13 cellular contexts compared by ENCODE assay signal in the genomic region with DNA sequence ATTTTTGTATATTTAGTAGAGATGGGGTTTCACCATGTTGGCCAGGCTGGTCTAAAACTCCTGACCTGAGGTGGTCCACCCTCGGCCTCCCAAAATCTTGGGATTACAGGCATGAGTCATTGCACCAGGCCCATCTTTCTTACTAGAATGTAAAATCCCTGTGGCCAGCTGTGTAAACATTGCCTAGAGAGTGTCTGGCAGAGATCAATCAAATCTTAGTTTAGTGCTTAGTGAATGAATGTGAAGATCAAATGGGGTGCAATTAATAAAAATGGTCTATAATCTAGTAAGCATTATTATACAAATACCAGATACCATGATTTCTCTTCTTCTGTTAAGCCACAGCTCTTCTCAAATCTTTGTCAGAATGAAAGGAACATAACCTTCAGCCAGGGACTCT.
"Had no signal": no experiment of that assay in that cellular context is flagged by ENCODE, and none has a peak within 500 bp of the region (broad histone marks: within the 10 kb centered on the region; RNA-seq: fewer than 3 reads in every experiment).

No MANE protein-coding gene starts in this region.

- ATAC-seq: activated T-cell treated with anti-CD3 and anti-CD28 coated beads, Interleukin-2, amount 50 U/mL, for 4 hours; mucosa of descending colon; natural killer cell treated with Interleukin-12 subunit alpha and Interleukin-12 subunit beta and Interleukin-15 and Interleukin-18, amount 100 ng/mL, for 72 hours; right cardiac atrium; stimulated activated effector memory CD8-positive, alpha-beta T cell treated with anti-CD3 and anti-CD28 coated beads, Interleukin-12 subunit alpha, Interleukin-12 subunit beta, amount 100 ng/mL, for 72 hours had no signal

- DNase-seq: activated CD4-positive, alpha-beta memory T cell treated with anti-CD3 and anti-CD28 coated beads for 36 hours; activated gamma-delta T cell; activated T-cell treated with anti-CD3 and anti-CD28 coated beads, Interleukin-2, amount 50 U/mL, for 4 hours; esophagus squamous epithelium; foreskin fibroblast; head of caudate nucleus; mammary epithelial cell; mucosa of descending colon; occipital lobe; right cardiac atrium; thyroid gland had no signal

- H3K4me3 ChIP-seq: esophagus squamous epithelium, mucosa of descending colon, thyroid gland had no signal
